ENCODE assay signal across 24 cellular contexts in the genomic region with DNA sequence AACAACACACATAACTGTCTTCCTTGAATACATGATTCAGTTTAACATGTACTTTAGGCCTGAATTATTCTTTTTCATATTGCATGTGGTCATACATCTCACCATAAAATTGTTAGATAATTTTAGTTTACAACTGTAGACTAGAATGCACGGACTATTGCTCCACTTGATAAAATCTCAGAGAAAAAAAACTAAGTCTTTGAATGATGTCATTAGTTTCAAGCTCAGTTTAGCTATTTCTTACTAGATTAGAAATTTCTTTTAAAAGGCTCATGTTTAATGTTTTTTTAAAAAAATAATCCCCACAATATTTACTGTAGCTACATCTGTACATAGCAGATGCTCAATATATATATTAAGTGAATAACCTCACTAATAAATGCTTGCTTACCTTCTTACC. TPM values are rescaled to one million over a fixed set of nuclear protein-coding genes. Genes with fewer than 3 reads are reported as not detected.
DNase-seq lines count a peak whose midpoint lies in the region; ATAC-seq, FAIRE-seq and TF ChIP-seq lines count a peak whose summit lies in the region.
"Had no signal": no experiment of that assay in that cellular context is flagged by ENCODE, and none has a peak within 500 bp of the region (broad histone marks: within the 10 kb centered on the region; RNA-seq: fewer than 3 reads in every experiment).

No MANE protein-coding gene starts in this region.

- WGBS in GM12878 (ENCODE audit: insufficient coverage, insufficient replicate concordance, low lambda C conversion rate, missing lambda C conversion rate), result 95% methylated on average over 1 of the region's 1 CpG

- peaks cover 84% of the 10 kb centered on the region for H3K79me2 ChIP-seq in GM12878 (ENCODE audit: control insufficient read depth, insufficient read depth, low read length)

- H3K27me3 ChIP-seq in CD4-positive, CD25-positive, alpha-beta regulatory T cell (ENCODE audit: control insufficient read depth, insufficient read depth, low read length), result no peaks in the 10 kb centered on the region
- H3K27me3 ChIP-seq in GM12878 (replicated peaks in 1 of 2; ENCODE audit: control insufficient read depth in 2 of 2, insufficient read depth in 2 of 2, low read length in 1 of 2), result no peaks in the 10 kb centered on the region
- H3K27me3 ChIP-seq: BLaER1 had no signal

- intact Hi-C loops in GM12878 (cut with micrococcal nuclease; ENCODE audit: unreplicated experiment), result loop anchor here (5.0 kb wide), 1 partner anchor 88 kb away; no protein-coding TSS in a partner anchor

- RAD21 ChIA-PET in GM12878 (lab: Charles Lee; ENCODE audit: unreplicated experiment), result no interaction called here

- no peaks in the 10 kb centered on the region for H4K20me1 ChIP-seq in GM12878 (ENCODE audit: control insufficient read depth, insufficient read depth)

- no TSS peak for BruUV-seq in GM12878 (replicated peaks; lab: Mats Ljungman, UMichigan)

- H3K9me3 ChIP-seq in CD4-positive, CD25-positive, alpha-beta regulatory T cell (ENCODE audit: control insufficient read depth in 2 of 2, low read length in 2 of 2), result peaks cover 0 to 4% of the 10 kb centered on the region in 2 experiments
- peaks cover 5% of the 10 kb centered on the region for H3K9me3 ChIP-seq in GM12878 (replicated peaks; ENCODE audit: control insufficient read depth, insufficient read depth, low read length)

- in situ Hi-C loops in GM12878 (cut with MboI), result loop anchor here (5.0 kb wide), 1 partner anchor 177 kb away; the partner anchor contains the start of gene INTS4

- no peak for TF ChIP-seq POLR2A in GM12878 (IDR thresholded peaks at IDR 0.05; ENCODE audit: low read depth, low read length)

- no peak for FAIRE-seq in GM12878 (lab: Jason Lieb, UNC)
- FAIRE-seq: A204.1, D721Med, GM12891, GM18507 had no signal

- peaks cover 14% of the 10 kb centered on the region for H3K36me3 Mint-ChIP-seq in activated naive CD4-positive, alpha-beta T cell treated with anti-CD3 and anti-CD28 coated beads, Interleukin-2, amount 50 U/mL, for 24 hours
- H3K36me3 Mint-ChIP-seq in activated naive CD4-positive, alpha-beta T cell treated with anti-CD3 and anti-CD28 coated beads, Interleukin-2, amount 50 U/mL, for 72 hours, result peaks cover 14 to 39% of the 10 kb centered on the region in 2 donors
- H3K36me3 Mint-ChIP-seq in CD4-positive, CD25-positive, alpha-beta regulatory T cell, result peaks cover 23% of the 10 kb centered on the region
- H3K36me3 Mint-ChIP-seq in stimulated activated effector memory CD8-positive, alpha-beta T cell treated with anti-CD3 and anti-CD28 coated beads, Interleukin-12 subunit alpha, Interleukin-12 subunit beta, amount 100 ng/mL, for 72 hours, result peaks cover 38% of the 10 kb centered on the region

- H3K4me3 Mint-ChIP-seq in activated naive CD4-positive, alpha-beta T cell treated with anti-CD3 and anti-CD28 coated beads, Interleukin-2, amount 50 U/mL, for 24 hours, result peak overlapping the region; percentile 27
- H3K4me3 Mint-ChIP-seq in CD4-positive, CD25-positive, alpha-beta regulatory T cell, result peak overlapping the region in 2 of 4 donors; percentile 48 to 51
- no peak overlapping the region for H3K4me3 Mint-ChIP-seq in stimulated activated effector memory CD8-positive, alpha-beta T cell treated with anti-CD3 and anti-CD28 coated beads, Interleukin-12 subunit alpha, Interleukin-12 subunit beta, amount 100 ng/mL, for 72 hours
- H3K4me3 Mint-ChIP-seq: B cell, GM23338, H9, HFFc6 had no signal

- no peak overlapping the region for H3K27ac ChIP-seq in CD4-positive, CD25-positive, alpha-beta regulatory T cell (ENCODE audit: insufficient read depth, low read length, poor library complexity, severe bottlenecking)
- H3K27ac ChIP-seq in GM12878 (ENCODE audit: control insufficient read depth, insufficient read depth), result no peak overlapping the region
- H3K27ac ChIP-seq: 22Rv1, BLaER1, C4-2B had no signal

- no peak for TF ChIP-seq EP300 in GM12878 (IDR thresholded peaks at IDR 0.05; ENCODE audit: borderline replicate concordance in 1 of 2, control insufficient read depth in 1 of 2, low read depth in 2 of 2, low read length in 2 of 2)

- no peak for TF ChIP-seq RAD21 in GM12878 (IDR thresholded peaks at IDR 0.05; ENCODE audit: insufficient read depth, low read depth, low read length)

- no peak for ATAC-seq in activated naive CD4-positive, alpha-beta T cell treated with anti-CD3 and anti-CD28 coated beads, Interleukin-2, amount 50 U/mL, for 72 hours
- ATAC-seq in CD4-positive, CD25-positive, alpha-beta regulatory T cell (ENCODE audit: low read depth in 2 of 2), result no peak
- ATAC-seq in GM12878, result no peak
- no peak for ATAC-seq in stimulated activated effector memory CD8-positive, alpha-beta T cell treated with anti-CD3 and anti-CD28 coated beads, Interleukin-12 subunit alpha, Interleukin-12 subunit beta, amount 100 ng/mL, for 72 hours
- ATAC-seq: GM23338, HCT116 had no signal

- no peaks in the 10 kb centered on the region for H3K27me3 Mint-ChIP-seq in activated naive CD4-positive, alpha-beta T cell treated with anti-CD3 and anti-CD28 coated beads, Interleukin-2, amount 50 U/mL, for 24 hours
- peaks cover under 1% of the 10 kb centered on the region for H3K27me3 Mint-ChIP-seq in CD4-positive, CD25-positive, alpha-beta regulatory T cell
- H3K27me3 Mint-ChIP-seq: B cell; CD4-positive, alpha-beta T cell; CD8-positive, alpha-beta memory T cell had no signal

- POLR2A ChIA-PET in GM12878 (lab: Charles Lee), result no interaction called here

- no peak overlapping the region for H3K4me2 ChIP-seq in GM12878 (ENCODE audit: control insufficient read depth, insufficient read depth)
- H3K4me2 ChIP-seq: BLaER1, GM23338 had no signal

- no peak overlapping the region for H3K9ac ChIP-seq in GM12878 (ENCODE audit: control insufficient read depth, insufficient read depth, low read length)
- H3K9ac ChIP-seq: BLaER1 had no signal

- H3K4me1 ChIP-seq in CD4-positive, CD25-positive, alpha-beta regulatory T cell (ENCODE audit: control insufficient read depth, insufficient read depth, low read length, poor library complexity, severe bottlenecking), result peaks cover 41% of the 10 kb centered on the region
- H3K4me1 ChIP-seq in GM12878 (ENCODE audit: control insufficient read depth, insufficient read depth, low read length), result peaks cover 3% of the 10 kb centered on the region; the same call in 1 of the 2 replicates

- DNase-seq in activated naive CD4-positive, alpha-beta T cell treated with anti-CD3 and anti-CD28 coated beads, Interleukin-2, amount 50 U/mL, for 72 hours (ENCODE audit: low spot score in 2 of 2), result no peak
- DNase-seq in CD4-positive, CD25-positive, alpha-beta regulatory T cell, result no peak
- DNase-seq in GM12878 (ENCODE audit: low read depth, low spot score), result no peak
- no peak for DNase-seq in stimulated activated effector memory CD8-positive, alpha-beta T cell treated with anti-CD3 and anti-CD28 coated beads, Interleukin-12 subunit alpha, Interleukin-12 subunit beta, amount 100 ng/mL, for 72 hours (ENCODE audit: low spot score in 2 of 2)
- no peak for DNase-seq in activated CD4-positive, CD25-positive, alpha-beta regulatory T cell treated with anti-CD3 and anti-CD28 coated beads, Interleukin-2, amount 50 U/mL, for 72 hours
- DNase-seq: CD4-positive, alpha-beta T cell; CD8-positive, alpha-beta memory T cell; DMS 273 treated with DMSO at 0.1 percent for 48 hours; DMS79; EL; GDM1; H9; HFFc6 had no signal

- H3K27ac Mint-ChIP-seq in activated naive CD4-positive, alpha-beta T cell treated with anti-CD3 and anti-CD28 coated beads, Interleukin-2, amount 50 U/mL, for 24 hours, result no peak overlapping the region
- no peak overlapping the region for H3K27ac Mint-ChIP-seq in activated naive CD4-positive, alpha-beta T cell treated with anti-CD3 and anti-CD28 coated beads, Interleukin-2, amount 50 U/mL, for 72 hours
- no peak overlapping the region for H3K27ac Mint-ChIP-seq in CD4-positive, CD25-positive, alpha-beta regulatory T cell
- no peak overlapping the region for H3K27ac Mint-ChIP-seq in stimulated activated effector memory CD8-positive, alpha-beta T cell treated with anti-CD3 and anti-CD28 coated beads, Interleukin-12 subunit alpha, Interleukin-12 subunit beta, amount 100 ng/mL, for 72 hours
- H3K27ac Mint-ChIP-seq: B cell; CD4-positive, alpha-beta T cell; GM23338; HFFc6 had no signal

- CTCF ChIA-PET in GM12878 (lab: Yijun Ruan, JAX), result interaction anchor here (0.7 kb wide), 1 partner anchor 11 kb away, joined by 3 read pairs; no protein-coding TSS in a partner anchor

- TF ChIP-seq CTCF in GM12878 (IDR thresholded peaks at IDR 0.05 in 2 of 3, conservative IDR thresholded peaks at IDR 0.05 in 1 of 3; ENCODE audit: control insufficient read depth in 2 of 3, extremely low read depth in 1 of 3, insufficient read depth in 1 of 3, low read depth in 3 of 3, low read length in 3 of 3), result no peak

- H3K36me3 ChIP-seq in CD4-positive, CD25-positive, alpha-beta regulatory T cell (ENCODE audit: control insufficient read depth, insufficient read depth, low read length), result peaks cover 13% of the 10 kb centered on the region
- peaks cover 0 to 7% of the 10 kb centered on the region in 2 experiments; a peak in 2 of 4 replicates for H3K36me3 ChIP-seq in GM12878 (ENCODE audit: control insufficient read depth in 2 of 2, insufficient read depth in 2 of 2, low read length in 1 of 2)

- H3K4me1 Mint-ChIP-seq in activated naive CD4-positive, alpha-beta T cell treated with anti-CD3 and anti-CD28 coated beads, Interleukin-2, amount 50 U/mL, for 24 hours, result peaks cover 71% of the 10 kb centered on the region
- H3K4me1 Mint-ChIP-seq in CD4-positive, CD25-positive, alpha-beta regulatory T cell, result peaks cover 24 to 74% (median 48%) of the 10 kb centered on the region in 4 donors
- peaks cover 44% of the 10 kb centered on the region for H3K4me1 Mint-ChIP-seq in stimulated activated effector memory CD8-positive, alpha-beta T cell treated with anti-CD3 and anti-CD28 coated beads, Interleukin-12 subunit alpha, Interleukin-12 subunit beta, amount 100 ng/mL, for 72 hours

- peak overlapping the region; percentile 26 for H3K4me3 ChIP-seq in CD4-positive, CD25-positive, alpha-beta regulatory T cell (ENCODE audit: low read depth, low read length)
- H3K4me3 ChIP-seq in GM12878, result no peak overlapping the region
- H3K4me3 ChIP-seq: BLaER1, GM23338 had no signal

- SMC1A ChIA-PET in GM12878 (lab: Charles Lee; ENCODE audit: uncharacterized antibody, unreplicated experiment), result interaction anchor here (0.6 to 1.3 kb wide), 3 partner anchors 33 to 230 kb away, joined by 3 read pairs; no protein-coding TSS in a partner anchor

- H3K9me3 Mint-ChIP-seq in activated naive CD4-positive, alpha-beta T cell treated with anti-CD3 and anti-CD28 coated beads, Interleukin-2, amount 50 U/mL, for 24 hours, result no peaks in the 10 kb centered on the region
- H3K9me3 Mint-ChIP-seq in activated naive CD4-positive, alpha-beta T cell treated with anti-CD3 and anti-CD28 coated beads, Interleukin-2, amount 50 U/mL, for 72 hours, result peaks cover 0 to 5% of the 10 kb centered on the region in 2 donors
- H3K9me3 Mint-ChIP-seq in CD4-positive, CD25-positive, alpha-beta regulatory T cell, result peaks cover 0 to 2% (median 0%) of the 10 kb centered on the region in 7 donors
- peaks cover 4% of the 10 kb centered on the region for H3K9me3 Mint-ChIP-seq in stimulated activated effector memory CD8-positive, alpha-beta T cell treated with anti-CD3 and anti-CD28 coated beads, Interleukin-12 subunit alpha, Interleukin-12 subunit beta, amount 100 ng/mL, for 72 hours

- no peak overlapping the region for H2AFZ ChIP-seq in GM12878 (ENCODE audit: control insufficient read depth, low read depth, low read length)
- H2AFZ ChIP-seq: GM23338 had no signal

RNA-seq across cellular contexts. Expression of gene RSF1, which starts 5.1 kb away (rescaled TPM):
- total RNA-seq in activated naive CD4-positive, alpha-beta T cell treated with anti-CD3 and anti-CD28 coated beads, Interleukin-2, amount 50 U/mL, for 72 hours, result 10 to 100 TPM; 51.2 to 65.3 TPM
- total RNA-seq in CD4-positive, CD25-positive, alpha-beta regulatory T cell, result 107 TPM
- polyA plus RNA-seq in CD4-positive, CD25-positive, alpha-beta regulatory T cell, result 10 to 100 TPM; 26.7 to 34.8 (median 31.7) TPM
- 126 and 128 TPM in 2 replicates for total RNA-seq in GM12878 (2013; cell fraction: nucleolus; rRNA removed)
- 24.4 and 30.9 TPM in 2 replicates for total RNA-seq in GM12878 (2014; rRNA removed)
- total RNA-seq in GM12878 (2014; rRNA removed; fragmentation: Illumina TruSeq; extraction: Trizol), result 34.6 and 36.7 TPM in 2 replicates
- 36.7 and 39.9 TPM in 2 replicates for total RNA-seq in GM12878 (2021)
- polyA plus RNA-seq in GM12878 (2011; ENCODE audit: low read depth), result 8.0 TPM
- polyA plus RNA-seq in GM12878 (2011; rRNA removed), result 22.8 and 24.6 TPM in 2 replicates
- polyA plus RNA-seq in GM12878 (2011; cell fraction: cytosol; rRNA removed), result 15.5 and 18.0 TPM in 2 replicates
- 19.7 and 37.1 TPM in 2 replicates for polyA plus RNA-seq in GM12878 (2011; cell fraction: nucleus; rRNA removed)
- 29.0 and 30.4 TPM in 2 replicates for polyA plus RNA-seq in GM12878 (2012)
- 42.9 and 54.2 TPM in 2 replicates for polyA plus RNA-seq in GM12878 (2014; fragmentation: Illumina TruSeq; extraction: Trizol)
- polyA plus RNA-seq in GM12878 (2014; fragmentation: Nextera tagmentation; extraction: Ambion mirVana), result 10 to 100 TPM in 1 of 2 experiments, 1 to 10 TPM in 1; 9.0 to 25.4 TPM
- 11.5 and 16.4 TPM in 2 replicates for polyA plus RNA-seq in GM12878 (2014; rRNA removed)
- polyA plus RNA-seq in GM12878 (2016; fragmentation: Nextera tagmentation; extraction: Ambion mirVana), result 10 to 100 TPM; 38.7 to 45.3 TPM
- 26.5 and 43.7 TPM in 2 replicates for polyA minus RNA-seq in GM12878 (2011; rRNA and poly(A)+ RNA removed)
- 15.8 and 19.6 TPM in 2 replicates for polyA minus RNA-seq in GM12878 (2011; cell fraction: cytosol; rRNA and poly(A)+ RNA removed)
- 19.6 and 29.3 TPM in 2 replicates for polyA minus RNA-seq in GM12878 (2011; cell fraction: nucleus; rRNA and poly(A)+ RNA removed)

RNA-seq across cellular contexts. Expression of gene AAMDC, which starts 5.5 kb away (rescaled TPM):
- 1 to 10 TPM; 6.4 to 7.8 TPM for total RNA-seq in activated naive CD4-positive, alpha-beta T cell treated with anti-CD3 and anti-CD28 coated beads, Interleukin-2, amount 50 U/mL, for 72 hours
- 4.8 TPM for total RNA-seq in CD4-positive, CD25-positive, alpha-beta regulatory T cell
- 10 to 100 TPM; 25.9 to 60.9 (median 31.1) TPM for polyA plus RNA-seq in CD4-positive, CD25-positive, alpha-beta regulatory T cell
- total RNA-seq in GM12878 (2013; cell fraction: nucleolus; rRNA removed), result 1.9 and 2.3 TPM in 2 replicates
- total RNA-seq in GM12878 (2014; rRNA removed) (6.1 and 6.7 TPM in 2 replicates), GM12878 (2014; rRNA removed; fragmentation: Illumina TruSeq; extraction: Trizol) (8.4 and 9.8 TPM in 2 replicates), GM12878 (2021) (4.3 and 6.2 TPM in 2 replicates)
- 32.2 TPM for polyA plus RNA-seq in GM12878 (2011; ENCODE audit: low read depth)
- polyA plus RNA-seq in GM12878 (2011; rRNA removed) (3.7 and 4.4 TPM in 2 replicates), GM12878 (2014; fragmentation: Illumina TruSeq; extraction: Trizol) (2.4 and 8.3 TPM in 2 replicates), GM12878 (2014; fragmentation: Nextera tagmentation; extraction: Ambion mirVana) (10 to 100 TPM; 37.1 to 38.3 TPM), GM12878 (2014; rRNA removed) (11.3 and 13.9 TPM in 2 replicates), GM12878 (2016; fragmentation: Nextera tagmentation; extraction: Ambion mirVana) (10 to 100 TPM; 18.6 to 26.0 TPM)
- 2.8 and 3.0 TPM in 2 replicates for polyA plus RNA-seq in GM12878 (2011; cell fraction: cytosol; rRNA removed)
- 2.2 and 2.4 TPM in 2 replicates for polyA plus RNA-seq in GM12878 (2011; cell fraction: nucleus; rRNA removed)
- polyA plus RNA-seq in GM12878 (2012), result 16.9 and 19.8 TPM in 2 replicates
- polyA minus RNA-seq in GM12878 (2011; rRNA and poly(A)+ RNA removed), result 2.1 TPM in 1 of 2 replicates, not detected in the other
- not detected in 2 replicates for polyA minus RNA-seq in GM12878 (2011; cell fraction: cytosol; rRNA and poly(A)+ RNA removed)
- polyA minus RNA-seq in GM12878 (2011; cell fraction: nucleus; rRNA and poly(A)+ RNA removed), result not detected in 2 replicates
